ENCODE assay signal across 8 cellular contexts in genomic region chr2:197498937-197499593, GRCh38. TPM values are rescaled to one million over a fixed set of nuclear protein-coding genes. Genes with fewer than 3 reads are reported as not detected.
DNase-seq lines count a peak whose midpoint lies in the region; ATAC-seq and TF ChIP-seq lines count a peak whose summit lies in the region.

No MANE protein-coding gene starts in this region.

- peaks cover 45 to 91% (median 82%) of the 10 kb centered on the region in 11 experiments; a peak in 21 of 22 replicates for H4K20me1 ChIP-seq in BLaER1 treated with 17β-estradiol and CSF1 and Interleukin-3, amounts not matched to agents 10 nM and 100 nM

- H4K12ac ChIP-seq in trophoblast cell (ENCODE audit: low read depth, low read length): peak overlapping the region; percentile 68

- H3K4ac ChIP-seq in trophoblast cell (ENCODE audit: low read depth, low read length): peak overlapping the region; percentile 75

- TF ChIP-seq CTCF in heart right ventricle (IDR thresholded peaks at IDR 0.05): no peak
- no peak for TF ChIP-seq CTCF in upper lobe of right lung (IDR thresholded peaks at IDR 0.05)

- H3K4me1 ChIP-seq in BLaER1 treated with 17β-estradiol and CSF1 and Interleukin-3, amounts not matched to agents 10 nM and 100 nM: peaks cover 42 to 63% (median 50%) of the 10 kb centered on the region in 10 experiments
- H3K4me1 ChIP-seq in SJSA1 (replicated peaks): peaks cover 32% of the 10 kb centered on the region
- peaks cover 42% of the 10 kb centered on the region for H3K4me1 ChIP-seq in adipocyte (ENCODE audit: control insufficient read depth, insufficient read depth, low read length)
- H3K4me1 ChIP-seq in heart right ventricle: peaks cover 3 to 62% (median 51%) of the 10 kb centered on the region in 9 donors
- H3K4me1 ChIP-seq in trophoblast cell (ENCODE audit: control insufficient read depth in 1 of 2, insufficient read depth in 2 of 2, low read length in 2 of 2): peaks cover 0 to 3% of the 10 kb centered on the region in 2 experiments
- H3K4me1 ChIP-seq in upper lobe of right lung: peaks cover 32% of the 10 kb centered on the region

- peak overlapping the region; percentile 66 for H4K8ac ChIP-seq in trophoblast cell (ENCODE audit: low read depth, low read length)

- peak overlapping the region; percentile 79 for H3K14ac ChIP-seq in trophoblast cell (ENCODE audit: low read length)

- peak overlapping the region; percentile 77 to 95 (median 88) for H3K4me3 ChIP-seq in BLaER1 treated with 17β-estradiol and CSF1 and Interleukin-3, amounts not matched to agents 10 nM and 100 nM
- H3K4me3 ChIP-seq in SJSA1 (peak overlapping the region; percentile 71), adipocyte (ENCODE audit: low read length) (peak overlapping the region; percentile 100), heart right ventricle (peak overlapping the region; percentile 69 to 97 (median 86)), trophoblast cell (ENCODE audit: low read depth, low read length) (peak overlapping the region; percentile 91), upper lobe of right lung (peak overlapping the region; percentile 93)

- no peaks in the 10 kb centered on the region for H3K9me3 ChIP-seq in BLaER1 treated with 17β-estradiol and CSF1 and Interleukin-3, amounts not matched to agents 10 nM and 100 nM (replicated peaks in 1 of 11)
- H3K9me3 ChIP-seq in SJSA1 (replicated peaks) (no peaks in the 10 kb centered on the region), adipocyte (ENCODE audit: control insufficient read depth, low read length) (no peaks in the 10 kb centered on the region), heart right ventricle (no peaks in the 10 kb centered on the region), trophoblast cell (ENCODE audit: insufficient read depth, low read depth, low read length) (no peaks in the 10 kb centered on the region), upper lobe of right lung (no peaks in the 10 kb centered on the region)

- no peak overlapping the region for H2BK120ac ChIP-seq in trophoblast cell (ENCODE audit: insufficient read depth, low read length, poor library complexity)

- peaks cover 14% of the 10 kb centered on the region for H3K79me1 ChIP-seq in trophoblast cell (ENCODE audit: low read length)

- H2AFZ ChIP-seq in trophoblast cell (ENCODE audit: insufficient read depth, low read length, poor library complexity): peak overlapping the region; percentile 48

- peaks cover 20% of the 10 kb centered on the region for H3K79me2 ChIP-seq in trophoblast cell (ENCODE audit: control insufficient read depth, insufficient read depth, low read length, poor library complexity)

- H2BK12ac ChIP-seq in trophoblast cell (ENCODE audit: low read length): no peak overlapping the region

- peak overlapping the region; percentile 81 to 96 (median 89) for H3K9ac ChIP-seq in BLaER1 treated with 17β-estradiol and CSF1 and Interleukin-3, amounts not matched to agents 10 nM and 100 nM
- H3K9ac ChIP-seq in adipocyte (ENCODE audit: low read length) (peak overlapping the region; percentile 99), trophoblast cell (ENCODE audit: low read length) (peak overlapping the region; percentile 87)

- ATAC-seq in GM19324 (IDR thresholded peaks at IDR 0.05; ENCODE audit: low FRiP score, unreplicated experiment): peak; percentile 5
- ATAC-seq in HG03521 (IDR thresholded peaks at IDR 0.05; ENCODE audit: unreplicated experiment): peak; percentile 19
- ATAC-seq in heart right ventricle: peak in 7 of 8 donors; percentile 10 to 39 (median 16)
- peak; percentile 23 for ATAC-seq in upper lobe of right lung

- peak; percentile 55 to 62 for DNase-seq in SJSA1 (ENCODE audit: low read depth in 1 of 2, low spot score in 2 of 2)
- DNase-seq in adipocyte (ENCODE audit: low read depth): peak; percentile 79
- DNase-seq in heart right ventricle: peak; percentile 50 to 59
- DNase-seq in trophoblast cell: peak; percentile 49 to 62
- peak; percentile 85 for DNase-seq in upper lobe of right lung

- no peak overlapping the region for H3K23ac ChIP-seq in trophoblast cell (ENCODE audit: low read length)

- no peaks in the 10 kb centered on the region for H3K27me3 ChIP-seq in BLaER1 treated with 17β-estradiol and CSF1 and Interleukin-3, amounts not matched to agents 10 nM and 100 nM
- H3K27me3 ChIP-seq in SJSA1 (replicated peaks) (no peaks in the 10 kb centered on the region), adipocyte (replicated peaks; ENCODE audit: control insufficient read depth, insufficient read depth, low read length) (no peaks in the 10 kb centered on the region), heart right ventricle (no peaks in the 10 kb centered on the region), trophoblast cell (ENCODE audit: insufficient read depth, low read length) (no peaks in the 10 kb centered on the region), upper lobe of right lung (no peaks in the 10 kb centered on the region)

- intact Hi-C loops in heart right ventricle (cut with DNase I): loop anchor here in 5 of 10 donors (1.0 to 10.0 kb wide), 8 partner anchors 37 to 206 kb away; partner anchors contain the start of genes COQ10B (in 3 of the 5), MARS2 (in 2 of the 5) and SF3B1 (in 2 of the 5)
- intact Hi-C loops in upper lobe of right lung (cut with DNase I): no loop called here

- H2BK5ac ChIP-seq in trophoblast cell (ENCODE audit: low read depth, low read length, poor library complexity): peak overlapping the region; percentile 52

- 0 to 1% methylated on average over 46 of the region's 46 CpGs for WGBS in heart right ventricle, 2 donors
- no CpG with 5 or more reads among the region's 46 CpGs for WGBS in trophoblast cell (ENCODE audit: extremely low coverage, insufficient coverage, insufficient read length)

- peak overlapping the region; percentile 69 to 97 (median 90) for H3K4me2 ChIP-seq in BLaER1 treated with 17β-estradiol and CSF1 and Interleukin-3, amounts not matched to agents 10 nM and 100 nM
- H3K4me2 ChIP-seq in trophoblast cell (ENCODE audit: low read length): peak overlapping the region; percentile 88

- H3K27ac ChIP-seq in BLaER1 treated with 17β-estradiol and CSF1 and Interleukin-3, amounts not matched to agents 10 nM and 100 nM: peak overlapping the region; percentile 78 to 95 (median 86)
- H3K27ac ChIP-seq in SJSA1 (peak overlapping the region; percentile 68), heart right ventricle (peak overlapping the region; percentile 60 to 98 (median 95)), trophoblast cell (ENCODE audit: low read depth, low read length) (peak overlapping the region; percentile 90), upper lobe of right lung (peak overlapping the region; percentile 85)

- H4K91ac ChIP-seq in trophoblast cell (ENCODE audit: low read depth, low read length): peak overlapping the region; percentile 42

- peak overlapping the region; percentile 71 for H3K18ac ChIP-seq in trophoblast cell (ENCODE audit: low read length)

- peaks cover 60 to 84% (median 76%) of the 10 kb centered on the region in 11 experiments for H3K36me3 ChIP-seq in BLaER1 treated with 17β-estradiol and CSF1 and Interleukin-3, amounts not matched to agents 10 nM and 100 nM
- H3K36me3 ChIP-seq in SJSA1: peaks cover 89% of the 10 kb centered on the region
- peaks cover 59% of the 10 kb centered on the region for H3K36me3 ChIP-seq in adipocyte (ENCODE audit: control insufficient read depth, insufficient read depth, low read length, severe bottlenecking)
- H3K36me3 ChIP-seq in heart right ventricle: peaks cover 0 to 66% (median 32%) of the 10 kb centered on the region in 9 donors
- peaks cover 7 to 14% of the 10 kb centered on the region in 2 experiments for H3K36me3 ChIP-seq in trophoblast cell (ENCODE audit: control insufficient read depth in 1 of 2, insufficient read depth in 2 of 2, low read length in 2 of 2)
- H3K36me3 ChIP-seq in upper lobe of right lung: peaks cover 53% of the 10 kb centered on the region

- peak overlapping the region; percentile 31 for H2AK5ac ChIP-seq in trophoblast cell (ENCODE audit: low read length)

RNA-seq across cellular contexts. Expression of gene HSPD1, which starts 0.6 kb away (rescaled TPM):
- total RNA-seq in SJSA1 (2014; rRNA removed; shearing (Covaris generic)): 379 and 468 TPM in 2 replicates
- 100 to 1,000 TPM; 104 to 175 (median 135) TPM for total RNA-seq in heart right ventricle
- 100 to 1,000 TPM in 1 of 2 donors, 10 to 100 TPM in 1; 83.5 to 176 TPM for polyA plus RNA-seq in heart right ventricle
- 159 and 161 TPM in 2 replicates for polyA plus RNA-seq in trophoblast cell (2013)
- 136 TPM for total RNA-seq in upper lobe of right lung

RNA-seq across cellular contexts. Expression of gene HSPE1, which starts 1.1 kb away (rescaled TPM):
- total RNA-seq in SJSA1 (2014; rRNA removed; shearing (Covaris generic)): 328 and 363 TPM in 2 replicates
- 100 to 1,000 TPM in 6 of 10 donors, 10 to 100 TPM in 4; 73.7 to 157 (median 103) TPM for total RNA-seq in heart right ventricle
- polyA plus RNA-seq in heart right ventricle: 100 to 1,000 TPM; 202 to 217 TPM
- polyA plus RNA-seq in trophoblast cell (2013): 241 and 243 TPM in 2 replicates
- 66.1 TPM for total RNA-seq in upper lobe of right lung

RNA-seq across cellular contexts. Expression of gene MOB4, which starts 16.8 kb away (rescaled TPM):
- 64.1 and 69.8 TPM in 2 replicates for total RNA-seq in SJSA1 (2014; rRNA removed; shearing (Covaris generic))
- total RNA-seq in heart right ventricle (10 to 100 TPM; 20.9 to 43.2 (median 30.5) TPM), upper lobe of right lung (19.6 TPM)
- polyA plus RNA-seq in heart right ventricle: 10 to 100 TPM; 17.2 to 31.9 TPM
- polyA plus RNA-seq in trophoblast cell (2013): 41.7 and 43.9 TPM in 2 replicates

RNA-seq across cellular contexts. Expression of gene COQ10B, which starts 45.7 kb away (rescaled TPM):
- 42.9 and 60.9 TPM in 2 replicates for total RNA-seq in SJSA1 (2014; rRNA removed; shearing (Covaris generic))
- 10 to 100 TPM; 25.5 to 44.1 (median 33.0) TPM for total RNA-seq in heart right ventricle
- polyA plus RNA-seq in heart right ventricle: 10 to 100 TPM; 19.8 to 29.0 TPM
- polyA plus RNA-seq in trophoblast cell (2013): 26.1 and 26.3 TPM in 2 replicates
- total RNA-seq in upper lobe of right lung: 26.5 TPM

Comparison
In these comparisons a context has a peak if more than half of its experiments do, and no peak if none do; other contexts are left out.
1. Peak in every context shown above with its lines: DNase-seq, ATAC-seq, H3K4me3 ChIP-seq and H3K27ac ChIP-seq.